Comparison of ENCODE assay signal across 20 cellular contexts in the genomic region with DNA sequence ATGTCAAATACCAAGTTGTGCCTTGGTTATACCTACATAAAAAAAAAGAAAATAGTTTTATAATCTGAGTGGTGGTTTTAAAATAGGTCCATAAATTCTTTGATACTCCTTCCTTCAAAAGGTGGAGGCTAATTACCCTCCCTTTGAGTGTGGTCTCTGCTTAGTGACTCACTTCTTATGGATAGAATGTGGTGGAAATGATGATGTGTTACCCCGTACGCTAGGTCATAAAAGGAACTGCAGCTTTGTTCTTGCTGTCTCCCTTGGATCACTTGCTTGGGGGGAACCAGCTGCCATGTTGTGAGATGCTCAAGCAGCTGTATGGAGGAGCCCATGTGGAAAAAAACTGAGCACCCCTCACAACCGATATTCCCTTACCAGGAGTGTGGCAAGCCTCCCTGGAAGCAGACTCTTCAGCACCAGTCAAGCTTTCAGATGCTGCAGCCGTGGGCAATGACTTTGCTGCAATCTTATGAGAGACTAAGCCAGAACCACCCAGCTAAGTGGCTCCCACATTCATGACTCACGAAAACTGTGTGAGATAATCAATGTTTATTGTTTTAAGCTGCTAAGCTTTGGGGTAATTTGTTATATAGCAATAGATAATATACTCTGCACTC.
A peak's percentile ranks its signal among the peaks of the same experiment; 100 is the strongest.
DNase-seq lines count a peak whose midpoint lies in the region; ATAC-seq and TF ChIP-seq lines count a peak whose summit lies in the region.
"Had no signal": no experiment of that assay in that cellular context is flagged by ENCODE, and none has a peak within 500 bp of the region (broad histone marks: within the 10 kb centered on the region; RNA-seq: fewer than 3 reads in every experiment).

No MANE protein-coding gene starts in this region.

- no peak overlapping the region for H2AK5ac ChIP-seq in trophoblast cell (ENCODE audit: low read length)

- no peak overlapping the region for H3K4me2 ChIP-seq in trophoblast cell (ENCODE audit: low read length)

- H3K79me1 ChIP-seq in trophoblast cell (ENCODE audit: low read length), result peaks cover 2% of the 10 kb centered on the region

- H4K91ac ChIP-seq in trophoblast cell (ENCODE audit: low read depth, low read length), result no peak overlapping the region

- H3K79me2 ChIP-seq in trophoblast cell (ENCODE audit: control insufficient read depth, insufficient read depth, low read length, poor library complexity), result no peaks in the 10 kb centered on the region

- H3K4me3 ChIP-seq in MG63, result no peak overlapping the region
- no peak overlapping the region for H3K4me3 ChIP-seq in epithelial cell of esophagus (ENCODE audit: low read length)
- no peak overlapping the region for H3K4me3 ChIP-seq in trophoblast cell (ENCODE audit: low read depth, low read length)
- H3K4me3 ChIP-seq in WERI-Rb-1 (ENCODE audit: low read depth, low read length), result no peak overlapping the region

- WGBS in trophoblast cell (ENCODE audit: extremely low coverage, insufficient coverage, insufficient read length), result no CpG with 5 or more reads among the region's 5 CpGs

- H3K9me3 Mint-ChIP-seq in natural killer cell, result no peaks in the 10 kb centered on the region
- H3K9me3 Mint-ChIP-seq: activated CD4-positive, alpha-beta T cell treated with anti-CD3 and anti-CD28 coated beads, Interleukin-2, amount 10 ng/mL, durations not matched to agents 24 days and 14 days; activated T-helper 17 cell treated with anti-CD3 and anti-CD28 coated beads, Interleukin-2, amount 50 U/mL, for 72 hours; dendritic cell treated with granulocyte-macrophage colony-stimulating factor and Interleukin-4, amounts not matched to agents 40 ng/mL and 50 ng/mL, for 4 days; T-cell had no signal

- no peak overlapping the region for H3K4ac ChIP-seq in trophoblast cell (ENCODE audit: low read depth, low read length)

- no peak overlapping the region for H2AFZ ChIP-seq in trophoblast cell (ENCODE audit: insufficient read depth, low read length, poor library complexity)

- H3K4me3 Mint-ChIP-seq in natural killer cell, result no peak overlapping the region
- H3K4me3 Mint-ChIP-seq: activated CD4-positive, alpha-beta T cell treated with anti-CD3 and anti-CD28 coated beads, Interleukin-2, amount 10 ng/mL, durations not matched to agents 24 days and 14 days; activated naive CD8-positive, alpha-beta T cell; activated T-helper 17 cell treated with anti-CD3 and anti-CD28 coated beads, Interleukin-2, amount 50 U/mL, for 72 hours; B cell; dendritic cell treated with granulocyte-macrophage colony-stimulating factor and Interleukin-4, amounts not matched to agents 40 ng/mL and 50 ng/mL, for 4 days; T-cell had no signal

- H3K27ac ChIP-seq in trophoblast cell (ENCODE audit: low read depth, low read length) (peak overlapping the region; percentile 22), WERI-Rb-1 (no peak overlapping the region)

- no peak overlapping the region for H3K23ac ChIP-seq in trophoblast cell (ENCODE audit: low read length)

- DNase-seq in ELR (ENCODE audit: low read depth) (peak; percentile 54), MG63 (peak; percentile 43), epithelial cell of esophagus (ENCODE audit: low read depth) (peak; percentile 12), trophoblast cell (no peak), WERI-Rb-1 (no peak), natural killer cell (no peak)
- no peak for DNase-seq in stimulated activated CD4-positive, alpha-beta T cell treated with anti-CD3 and anti-CD28 coated beads, Interleukin-4, amount 100 ng/mL, for 24 hours
- DNase-seq: activated CD4-positive, alpha-beta T cell treated with anti-CD3 and anti-CD28 coated beads, Interleukin-2, amount 10 ng/mL, durations not matched to agents 24 days and 14 days; COR-L47; NCI-H187 treated with DMSO at 0.1 percent for 48 hours; NCI-H345; OCI-M1; SHP77 treated with DMSO at 0.1 percent for 48 hours; stimulated activated CD4-positive, alpha-beta T cell treated with anti-CD3 and anti-CD28 coated beads, Interleukin-4, amount 100 ng/mL, for 1 hour; T-cell had no signal

- H2BK12ac ChIP-seq in trophoblast cell (ENCODE audit: low read length), result peak overlapping the region; percentile 79

- no peak overlapping the region for H3K14ac ChIP-seq in trophoblast cell (ENCODE audit: low read length)

- no peaks in the 10 kb centered on the region; the same call in 1 of the 2 replicates for H3K9me3 ChIP-seq in MG63
- H3K9me3 ChIP-seq in trophoblast cell (ENCODE audit: insufficient read depth, low read depth, low read length), result no peaks in the 10 kb centered on the region
- peaks cover 4% of the 10 kb centered on the region for H3K9me3 ChIP-seq in WERI-Rb-1 (ENCODE audit: severe bottlenecking)

- peaks cover 0 to 13% of the 10 kb centered on the region in 2 donors for H3K27me3 Mint-ChIP-seq in natural killer cell (ENCODE audit: low read depth in 2 of 2)
- H3K27me3 Mint-ChIP-seq: activated CD4-positive, alpha-beta T cell treated with anti-CD3 and anti-CD28 coated beads, Interleukin-2, amount 10 ng/mL, durations not matched to agents 24 days and 14 days; activated naive CD8-positive, alpha-beta T cell; activated T-helper 17 cell treated with anti-CD3 and anti-CD28 coated beads, Interleukin-2, amount 50 U/mL, for 72 hours; T-cell had no signal

- H3K4me1 ChIP-seq in trophoblast cell (ENCODE audit: control insufficient read depth in 1 of 2, insufficient read depth in 2 of 2, low read length in 2 of 2), result peaks cover 10 to 11% of the 10 kb centered on the region in 2 experiments

- H3K27me3 ChIP-seq in MG63, result no peaks in the 10 kb centered on the region
- no peaks in the 10 kb centered on the region for H3K27me3 ChIP-seq in trophoblast cell (ENCODE audit: insufficient read depth, low read length)
- H3K27me3 ChIP-seq in WERI-Rb-1 (ENCODE audit: insufficient read depth, low read depth, severe bottlenecking), result peaks cover 76% of the 10 kb centered on the region

- no peaks in the 10 kb centered on the region for H3K36me3 ChIP-seq in MG63
- H3K36me3 ChIP-seq in trophoblast cell (ENCODE audit: control insufficient read depth in 1 of 2, insufficient read depth in 2 of 2, low read length in 2 of 2), result no peaks in the 10 kb centered on the region
- no peaks in the 10 kb centered on the region for H3K36me3 ChIP-seq in WERI-Rb-1

- TF ChIP-seq CTCF in epithelial cell of esophagus (IDR thresholded peaks at IDR 0.05; ENCODE audit: insufficient read depth, low read depth, low read length, missing control alignments) (no peak), WERI-Rb-1 (IDR thresholded peaks at IDR 0.05; ENCODE audit: low read depth, low read length) (no peak), natural killer cell (IDR thresholded peaks at IDR 0.05) (no peak)

- no peaks in the 10 kb centered on the region for H3K36me3 Mint-ChIP-seq in natural killer cell
- H3K36me3 Mint-ChIP-seq: T-cell had no signal

- intact Hi-C loops in natural killer cell (cut with micrococcal nuclease), result no loop called here

- H3K4me1 Mint-ChIP-seq in natural killer cell, result no peaks in the 10 kb centered on the region
- H3K4me1 Mint-ChIP-seq: activated CD4-positive, alpha-beta T cell treated with anti-CD3 and anti-CD28 coated beads, Interleukin-2, amount 10 ng/mL, durations not matched to agents 24 days and 14 days; activated T-helper 17 cell treated with anti-CD3 and anti-CD28 coated beads, Interleukin-2, amount 50 U/mL, for 72 hours; B cell had no signal

- no peak overlapping the region for H4K8ac ChIP-seq in trophoblast cell (ENCODE audit: low read depth, low read length)

- no peak overlapping the region for H3K18ac ChIP-seq in trophoblast cell (ENCODE audit: low read length)

- no peak overlapping the region for H3K27ac Mint-ChIP-seq in natural killer cell
- H3K27ac Mint-ChIP-seq: activated CD4-positive, alpha-beta T cell treated with anti-CD3 and anti-CD28 coated beads, Interleukin-2, amount 10 ng/mL, durations not matched to agents 24 days and 14 days; activated naive CD8-positive, alpha-beta T cell; activated T-helper 17 cell treated with anti-CD3 and anti-CD28 coated beads, Interleukin-2, amount 50 U/mL, for 72 hours; B cell; dendritic cell treated with granulocyte-macrophage colony-stimulating factor and Interleukin-4, amounts not matched to agents 40 ng/mL and 50 ng/mL, for 4 days; T-cell had no signal

- no peak overlapping the region for H4K12ac ChIP-seq in trophoblast cell (ENCODE audit: low read depth, low read length)

- H3K9ac ChIP-seq in trophoblast cell (ENCODE audit: low read length), result no peak overlapping the region

- H2BK120ac ChIP-seq in trophoblast cell (ENCODE audit: insufficient read depth, low read length, poor library complexity), result peak overlapping the region; percentile 52

- H2BK5ac ChIP-seq in trophoblast cell (ENCODE audit: low read depth, low read length, poor library complexity), result no peak overlapping the region

- ATAC-seq in natural killer cell, result no peak
- ATAC-seq in GM18858 (IDR thresholded peaks at IDR 0.05; ENCODE audit: unreplicated experiment), result no peak
- ATAC-seq: activated T-helper 17 cell treated with anti-CD3 and anti-CD28 coated beads, Interleukin-2, amount 50 U/mL, for 72 hours; T-cell had no signal

Comparison
In these comparisons a context has a peak if more than half of its experiments do, and no peak if none do; other contexts are left out.
1. DNase-seq: peak in ELR (single experiment), MG63 (single experiment) and epithelial cell of esophagus (single experiment); none in trophoblast cell (0 of 2), stimulated activated CD4-positive, alpha-beta T cell treated with anti-CD3 and anti-CD28 coated beads, Interleukin-4, amount 100 ng/mL, for 24 hours (single experiment), WERI-Rb-1 (single experiment) and natural killer cell (single experiment).